19 cellular contexts compared by ENCODE assay signal in genomic region chr12:113879658-113880057, GRCh38.
"Had no signal": no experiment of that assay in that cellular context is flagged by ENCODE, and none has a peak within 500 bp of the region (broad histone marks: within the 10 kb centered on the region; RNA-seq: fewer than 3 reads in every experiment).

No MANE protein-coding gene starts in this region.

- H3K4me3 Mint-ChIP-seq: activated CD8-positive, alpha-beta T cell treated with anti-CD3 and anti-CD28 coated beads for 36 hours; activated naive CD4-positive, alpha-beta T cell treated with anti-CD3 and anti-CD28 coated beads, Interleukin-2, amount 10 ng/mL, durations not matched to agents 7 days and 5 days; activated naive CD8-positive, alpha-beta T cell treated with anti-CD3 and anti-CD28 coated beads for 36 hours; activated T-cell treated with anti-CD3 and anti-CD28 coated beads, Interleukin-2, amount 50 U/mL, for 72 hours; T-cell had no signal

- H3K27ac Mint-ChIP-seq: activated CD8-positive, alpha-beta T cell treated with anti-CD3 and anti-CD28 coated beads for 36 hours; activated naive CD4-positive, alpha-beta T cell treated with anti-CD3 and anti-CD28 coated beads, Interleukin-2, amount 10 ng/mL, durations not matched to agents 7 days and 5 days; activated naive CD8-positive, alpha-beta T cell treated with anti-CD3 and anti-CD28 coated beads for 36 hours; activated T-cell treated with anti-CD3 and anti-CD28 coated beads, Interleukin-2, amount 50 U/mL, for 72 hours; activated T-helper 2 cell treated with anti-CD3 and anti-CD28 coated beads, Interferon-gamma antibody, Interleukin-2, Interleukin-4, amounts not matched to agents 10 μg/mL and 5 μg/mL and 100 μg/mL, durations not matched to agents 14 hours and 24 hours and 36 hours; T-cell had no signal

- H3K4me1 Mint-ChIP-seq: activated naive CD4-positive, alpha-beta T cell treated with anti-CD3 and anti-CD28 coated beads, Interleukin-2, amount 10 ng/mL, durations not matched to agents 7 days and 5 days; activated naive CD8-positive, alpha-beta T cell treated with anti-CD3 and anti-CD28 coated beads for 36 hours had no signal

- H3K4me3 ChIP-seq: cardiac muscle cell, SK-N-MC had no signal

- H3K27me3 ChIP-seq: brain microvascular endothelial cell, cardiac muscle cell had no signal

- DNase-seq: activated CD4-positive, CD25-positive, alpha-beta regulatory T cell; activated CD8-positive, alpha-beta memory T cell treated with anti-CD3 and anti-CD28 coated beads, Interleukin-2, amount 50 U/mL, for 4 hours; activated CD8-positive, alpha-beta T cell treated with anti-CD3 and anti-CD28 coated beads for 36 hours; activated gamma-delta T cell treated with Interleukin-2 at 50 U/mL for 16 hours; activated naive CD4-positive, alpha-beta T cell treated with anti-CD3 and anti-CD28 coated beads, Interleukin-2, amount 10 ng/mL, durations not matched to agents 7 days and 5 days; activated naive CD8-positive, alpha-beta T cell treated with anti-CD3 and anti-CD28 coated beads for 36 hours; activated T-cell treated with anti-CD3 and anti-CD28 coated beads, Interleukin-2, amount 50 U/mL, for 72 hours; brain microvascular endothelial cell; MM.1S; NCI-H1694 treated with DMSO at 0.1 percent for 48 hours; NCI-H2227 treated with DMSO at 0.1 percent for 48 hours; NCI-H446 treated with DMSO at 0.1 percent for 48 hours; NCI-H748 treated with DMSO at 0.1 percent for 48 hours; T-cell; T-helper 2 cell; T1000 had no signal

- H3K27me3 Mint-ChIP-seq: activated CD8-positive, alpha-beta T cell treated with anti-CD3 and anti-CD28 coated beads for 36 hours; activated naive CD4-positive, alpha-beta T cell treated with anti-CD3 and anti-CD28 coated beads, Interleukin-2, amount 10 ng/mL, durations not matched to agents 7 days and 5 days; activated naive CD8-positive, alpha-beta T cell treated with anti-CD3 and anti-CD28 coated beads for 36 hours; T-cell had no signal

- H3K27ac ChIP-seq: brain microvascular endothelial cell, cardiac muscle cell, SK-N-MC had no signal

- ATAC-seq: activated CD8-positive, alpha-beta T cell treated with anti-CD3 and anti-CD28 coated beads for 36 hours; activated T-cell treated with anti-CD3 and anti-CD28 coated beads, Interleukin-2, amount 50 U/mL, for 72 hours; T-cell had no signal

- H3K9me3 Mint-ChIP-seq: activated CD8-positive, alpha-beta T cell treated with anti-CD3 and anti-CD28 coated beads for 36 hours; activated naive CD4-positive, alpha-beta T cell treated with anti-CD3 and anti-CD28 coated beads, Interleukin-2, amount 10 ng/mL, durations not matched to agents 7 days and 5 days; activated naive CD8-positive, alpha-beta T cell treated with anti-CD3 and anti-CD28 coated beads for 36 hours; activated T-cell treated with anti-CD3 and anti-CD28 coated beads, Interleukin-2, amount 50 U/mL, for 72 hours; activated T-helper 2 cell treated with anti-CD3 and anti-CD28 coated beads, Interferon-gamma antibody, Interleukin-2, Interleukin-4, amounts not matched to agents 10 μg/mL and 5 μg/mL and 100 μg/mL, durations not matched to agents 14 hours and 24 hours and 36 hours; T-cell had no signal

- H3K36me3 ChIP-seq: brain microvascular endothelial cell, cardiac muscle cell had no signal
